8 cellular contexts compared by ENCODE assay signal in the genomic region with DNA sequence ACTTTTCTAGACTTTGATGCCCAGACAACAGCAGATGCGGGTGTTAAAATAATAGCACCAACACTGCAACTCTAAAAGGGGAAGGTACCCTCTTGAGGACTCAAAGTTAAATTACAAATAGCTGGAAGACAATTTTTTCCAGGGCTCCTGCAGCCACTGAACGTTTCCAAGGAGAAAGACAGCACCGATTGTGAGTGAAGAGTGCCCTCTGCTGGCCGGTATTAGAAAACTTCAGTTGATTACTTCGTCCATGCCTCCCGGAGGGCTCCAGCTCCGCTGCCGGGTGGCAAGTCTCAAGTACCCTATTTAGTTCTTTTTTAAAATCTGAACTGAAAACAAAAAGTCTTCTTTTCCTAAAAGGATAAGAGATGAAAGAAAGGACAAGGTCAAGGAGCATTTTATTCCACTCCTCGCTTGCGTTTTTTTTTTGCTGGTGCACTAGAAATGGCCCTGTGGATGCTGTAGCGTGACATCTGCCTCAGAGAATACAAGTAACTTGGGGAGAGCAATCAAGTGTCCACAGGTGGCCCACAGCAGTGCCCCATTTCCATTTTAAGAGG.
DNase-seq lines count a peak whose midpoint lies in the region; ATAC-seq and TF ChIP-seq lines count a peak whose summit lies in the region.

No MANE protein-coding gene starts in this region.

- H3K27ac Mint-ChIP-seq in activated CD4-positive, alpha-beta T cell treated with anti-CD3 and anti-CD28 coated beads, Interleukin-2, amount 10 ng/mL, durations not matched to agents 24 days and 14 days: no peak overlapping the region

- H3K36me3 ChIP-seq in liver (ENCODE audit: control insufficient read depth in 4 of 4, insufficient read depth in 3 of 4, low read depth in 1 of 4, low read length in 3 of 4): no peaks in the 10 kb centered on the region

- 19% methylated on average over 11 of the region's 11 CpGs for WGBS in liver

- TF ChIP-seq CTCF in coronary artery (IDR thresholded peaks at IDR 0.05) (peak; percentile 68), liver (IDR thresholded peaks at IDR 0.05; ENCODE audit: low read depth, low read length, missing input control) (peak; percentile 77)

- H3K27me3 Mint-ChIP-seq in activated CD4-positive, alpha-beta T cell treated with anti-CD3 and anti-CD28 coated beads, Interleukin-2, amount 10 ng/mL, durations not matched to agents 24 days and 14 days: peaks cover 26% of the 10 kb centered on the region

- H3K27ac ChIP-seq in coronary artery: no peak overlapping the region
- no peak overlapping the region for H3K27ac ChIP-seq in liver (ENCODE audit: low read depth in 1 of 2, low read length in 2 of 2)

- H3K4me3 Mint-ChIP-seq in activated CD4-positive, alpha-beta T cell treated with anti-CD3 and anti-CD28 coated beads, Interleukin-2, amount 10 ng/mL, durations not matched to agents 24 days and 14 days: no peak overlapping the region

- no peaks in the 10 kb centered on the region for H3K9me3 Mint-ChIP-seq in activated CD4-positive, alpha-beta T cell treated with anti-CD3 and anti-CD28 coated beads, Interleukin-2, amount 10 ng/mL, durations not matched to agents 24 days and 14 days

- H3K27me3 ChIP-seq in liver (ENCODE audit: control insufficient read depth in 4 of 4, insufficient read depth in 4 of 4, low read length in 3 of 4): peaks cover 0 to 4% (median 0%) of the 10 kb centered on the region in 4 donors

- H3K9me3 ChIP-seq in liver (ENCODE audit: control insufficient read depth in 4 of 4, low read length in 3 of 4): no peaks in the 10 kb centered on the region

- no peak overlapping the region for H3K4me3 ChIP-seq in coronary artery
- H3K4me3 ChIP-seq in liver (ENCODE audit: low read depth in 1 of 3, low read length in 3 of 3): no peak overlapping the region

- H3K36me3 Mint-ChIP-seq in activated CD4-positive, alpha-beta T cell treated with anti-CD3 and anti-CD28 coated beads, Interleukin-2, amount 10 ng/mL, durations not matched to agents 24 days and 14 days (ENCODE audit: low read depth): no peaks in the 10 kb centered on the region

- TF ChIP-seq RAD21 in liver (IDR thresholded peaks at IDR 0.05): peak; percentile 93 to 94

- peaks cover 29% of the 10 kb centered on the region for H3K4me1 Mint-ChIP-seq in activated CD4-positive, alpha-beta T cell treated with anti-CD3 and anti-CD28 coated beads, Interleukin-2, amount 10 ng/mL, durations not matched to agents 24 days and 14 days

- no peak overlapping the region for H3K9ac ChIP-seq in liver (ENCODE audit: low read depth in 1 of 2, low read length in 2 of 2)

- ATAC-seq in GM19397 (IDR thresholded peaks at IDR 0.05; ENCODE audit: unreplicated experiment): no peak

- H3K4me1 ChIP-seq in liver (ENCODE audit: control insufficient read depth in 4 of 4, insufficient read depth in 4 of 4, low read length in 3 of 4): no peaks in the 10 kb centered on the region

- DNase-seq in AG20443 (ENCODE audit: low spot score) (peak; percentile 77), HCEC 1CT (peak; percentile 70), NCI-H524 treated with DMSO at 0.1 percent for 48 hours (lab: John Stamatoyannopoulos, UW) (peak; percentile 93), coronary artery (ENCODE audit: low spot score) (no peak)
- peak; percentile 91 for DNase-seq in activated CD4-positive, alpha-beta T cell treated with anti-CD3 and anti-CD28 coated beads, Interleukin-2, amount 10 ng/mL, durations not matched to agents 24 days and 14 days
- peak; percentile 27 to 54 (median 50) for DNase-seq in stimulated activated CD4-positive, alpha-beta T cell treated with anti-CD3 and anti-CD28 coated beads, TNF-alpha, amount 100 ng/mL, for 1 hour (ENCODE audit: low read depth in 3 of 3, low spot score in 1 of 3)

- intact Hi-C loops in activated CD4-positive, alpha-beta T cell treated with anti-CD3 and anti-CD28 coated beads, Interleukin-2, amount 10 ng/mL, durations not matched to agents 24 days and 14 days (cut with micrococcal nuclease): loop anchor here (1.0 to 2.0 kb wide), 3 partner anchors 132 to 287 kb away; no protein-coding TSS in a partner anchor

TF ChIP-seq in liver, 16 proteins besides CTCF, POLR2A, EP300 and RAD21:
- TF ChIP-seq HNF4G (IDR thresholded peaks at IDR 0.05) (no peak), GABPA (IDR thresholded peaks at IDR 0.05 in 1 of 2, conservative IDR thresholded peaks at IDR 0.05 in 1 of 2) (no peak), JUND (IDR thresholded peaks at IDR 0.05) (no peak), YY1 (IDR thresholded peaks at IDR 0.05) (no peak), RXRA (IDR thresholded peaks at IDR 0.05) (no peak), TAF1 (conservative IDR thresholded peaks at IDR 0.05) (no peak), FOXA1 (IDR thresholded peaks at IDR 0.05) (no peak), NR2F2 (IDR thresholded peaks at IDR 0.05) (no peak)
- TF ChIP-seq, protein P1, sequence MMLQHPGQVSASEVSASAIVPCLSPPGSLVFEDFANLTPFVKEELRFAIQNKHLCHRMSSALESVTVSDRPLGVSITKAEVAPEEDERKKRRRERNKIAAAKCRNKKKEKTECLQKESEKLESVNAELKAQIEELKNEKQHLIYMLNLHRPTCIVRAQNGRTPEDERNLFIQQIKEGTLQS (IDR thresholded peaks at IDR 0.05): no peak
- TF ChIP-seq, protein P2, sequence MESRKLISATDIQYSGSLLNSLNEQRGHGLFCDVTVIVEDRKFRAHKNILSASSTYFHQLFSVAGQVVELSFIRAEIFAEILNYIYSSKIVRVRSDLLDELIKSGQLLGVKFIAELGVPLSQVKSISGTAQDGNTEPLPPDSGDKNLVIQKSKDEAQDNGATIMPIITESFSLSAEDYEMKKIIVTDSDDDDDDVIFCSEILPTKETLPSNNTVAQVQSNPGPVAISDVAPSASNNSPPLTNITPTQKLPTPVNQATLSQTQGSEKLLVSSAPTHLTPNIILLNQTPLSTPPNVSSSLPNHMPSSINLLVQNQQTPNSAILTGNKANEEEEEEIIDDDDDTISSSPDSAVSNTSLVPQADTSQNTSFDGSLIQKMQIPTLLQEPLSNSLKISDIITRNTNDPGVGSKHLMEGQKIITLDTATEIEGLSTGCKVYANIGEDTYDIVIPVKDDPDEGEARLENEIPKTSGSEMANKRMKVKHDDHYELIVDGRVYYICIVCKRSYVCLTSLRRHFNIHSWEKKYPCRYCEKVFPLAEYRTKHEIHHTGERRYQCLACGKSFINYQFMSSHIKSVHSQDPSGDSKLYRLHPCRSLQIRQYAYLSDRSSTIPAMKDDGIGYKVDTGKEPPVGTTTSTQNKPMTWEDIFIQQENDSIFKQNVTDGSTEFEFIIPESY (IDR thresholded peaks at IDR 0.05): no peak
- TF ChIP-seq, protein P3, sequence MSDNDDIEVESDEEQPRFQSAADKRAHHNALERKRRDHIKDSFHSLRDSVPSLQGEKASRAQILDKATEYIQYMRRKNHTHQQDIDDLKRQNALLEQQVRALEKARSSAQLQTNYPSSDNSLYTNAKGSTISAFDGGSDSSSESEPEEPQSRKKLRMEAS (IDR thresholded peaks at IDR 0.05): no peak
- TF ChIP-seq, protein P4, sequence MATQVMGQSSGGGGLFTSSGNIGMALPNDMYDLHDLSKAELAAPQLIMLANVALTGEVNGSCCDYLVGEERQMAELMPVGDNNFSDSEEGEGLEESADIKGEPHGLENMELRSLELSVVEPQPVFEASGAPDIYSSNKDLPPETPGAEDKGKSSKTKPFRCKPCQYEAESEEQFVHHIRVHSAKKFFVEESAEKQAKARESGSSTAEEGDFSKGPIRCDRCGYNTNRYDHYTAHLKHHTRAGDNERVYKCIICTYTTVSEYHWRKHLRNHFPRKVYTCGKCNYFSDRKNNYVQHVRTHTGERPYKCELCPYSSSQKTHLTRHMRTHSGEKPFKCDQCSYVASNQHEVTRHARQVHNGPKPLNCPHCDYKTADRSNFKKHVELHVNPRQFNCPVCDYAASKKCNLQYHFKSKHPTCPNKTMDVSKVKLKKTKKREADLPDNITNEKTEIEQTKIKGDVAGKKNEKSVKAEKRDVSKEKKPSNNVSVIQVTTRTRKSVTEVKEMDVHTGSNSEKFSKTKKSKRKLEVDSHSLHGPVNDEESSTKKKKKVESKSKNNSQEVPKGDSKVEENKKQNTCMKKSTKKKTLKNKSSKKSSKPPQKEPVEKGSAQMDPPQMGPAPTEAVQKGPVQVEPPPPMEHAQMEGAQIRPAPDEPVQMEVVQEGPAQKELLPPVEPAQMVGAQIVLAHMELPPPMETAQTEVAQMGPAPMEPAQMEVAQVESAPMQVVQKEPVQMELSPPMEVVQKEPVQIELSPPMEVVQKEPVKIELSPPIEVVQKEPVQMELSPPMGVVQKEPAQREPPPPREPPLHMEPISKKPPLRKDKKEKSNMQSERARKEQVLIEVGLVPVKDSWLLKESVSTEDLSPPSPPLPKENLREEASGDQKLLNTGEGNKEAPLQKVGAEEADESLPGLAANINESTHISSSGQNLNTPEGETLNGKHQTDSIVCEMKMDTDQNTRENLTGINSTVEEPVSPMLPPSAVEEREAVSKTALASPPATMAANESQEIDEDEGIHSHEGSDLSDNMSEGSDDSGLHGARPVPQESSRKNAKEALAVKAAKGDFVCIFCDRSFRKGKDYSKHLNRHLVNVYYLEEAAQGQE (IDR thresholded peaks at IDR 0.05): no peak
